In the genomic region with DNA sequence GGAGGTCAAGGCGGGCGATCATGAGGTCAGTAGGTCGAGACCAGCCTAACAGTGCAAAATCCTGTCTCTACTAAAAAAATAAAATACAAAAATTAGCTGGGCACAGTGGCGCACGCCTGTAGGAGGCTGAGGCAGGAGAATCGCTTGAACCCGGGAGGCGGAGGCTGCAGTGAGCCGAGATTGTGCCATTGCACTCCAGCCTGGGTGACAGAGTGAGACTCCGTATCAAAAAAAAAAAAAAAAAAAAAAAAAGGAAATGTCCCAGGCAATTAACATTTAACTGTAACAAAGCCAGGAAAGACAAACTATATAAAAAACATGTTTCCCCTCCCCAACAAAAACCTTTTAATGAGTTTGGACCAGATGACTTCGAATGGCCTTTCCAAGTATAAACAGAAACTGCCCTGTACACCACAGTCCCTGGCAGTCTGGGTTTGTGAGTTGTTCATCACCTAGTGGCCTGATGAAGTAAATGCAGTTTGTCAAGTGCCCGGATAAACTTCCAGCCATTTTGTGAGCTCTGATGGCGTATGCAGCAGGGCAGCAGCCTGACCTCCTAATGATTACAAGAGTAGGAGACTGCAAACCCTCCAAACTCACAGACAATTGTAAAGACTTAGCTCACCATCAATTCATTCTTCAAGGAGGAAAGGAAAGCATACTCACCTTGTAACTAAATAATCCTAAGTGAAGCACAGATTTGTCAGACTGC, we compare ENCODE assay signal across 8 cellular contexts. TPM values are rescaled to one million over a fixed set of nuclear protein-coding genes. Genes with fewer than 3 reads are reported as not detected.
A peak's percentile ranks its signal among the peaks of the same experiment; 100 is the strongest.
DNase-seq lines count a peak whose midpoint lies in the region; ATAC-seq and TF ChIP-seq lines count a peak whose summit lies in the region.

No MANE protein-coding gene starts in this region.

- no peaks in the 10 kb centered on the region for H3K27me3 ChIP-seq in NT2/D1 (ENCODE audit: insufficient read depth, insufficient read length)
- no peaks in the 10 kb centered on the region for H3K27me3 ChIP-seq in mucosa of rectum (ENCODE audit: control insufficient read depth in 2 of 2, insufficient read depth in 2 of 2, low read length in 2 of 2)

- H3K4me3 Mint-ChIP-seq in IgD-negative memory B cell, result peak overlapping the region in 3 of 4 donors; percentile 22 to 89 (median 80)

- H3K4me1 ChIP-seq in NT2/D1 (ENCODE audit: insufficient read depth, insufficient read length) (no peaks in the 10 kb centered on the region), mucosa of rectum (ENCODE audit: control insufficient read depth in 2 of 2, insufficient read depth in 2 of 2, low read length in 2 of 2) (peaks cover 16 to 29% of the 10 kb centered on the region in 2 donors)

- H3K36me3 Mint-ChIP-seq in IgD-negative memory B cell, result peaks cover 14% of the 10 kb centered on the region

- peak overlapping the region; percentile 44 for H3K9ac ChIP-seq in NT2/D1 (ENCODE audit: insufficient read length, low read depth)
- peak overlapping the region; percentile 0 to 62 for H3K9ac ChIP-seq in mucosa of rectum (ENCODE audit: low read depth in 1 of 2, low read length in 2 of 2)

- H3K36me3 ChIP-seq in NT2/D1 (ENCODE audit: insufficient read depth, insufficient read length, low read length) (peaks cover 13% of the 10 kb centered on the region), mucosa of rectum (ENCODE audit: control insufficient read depth in 2 of 2, insufficient read depth in 2 of 2, low read length in 2 of 2) (peaks cover 8 to 18% of the 10 kb centered on the region in 2 donors)

- H3K27ac Mint-ChIP-seq in IgD-negative memory B cell, result peak overlapping the region; percentile 76 to 99 (median 84)

- H3K27ac ChIP-seq in mucosa of rectum (ENCODE audit: low read depth in 2 of 2, low read length in 2 of 2), result peak overlapping the region; percentile 73 to 96

- ATAC-seq in GM21526 (IDR thresholded peaks at IDR 0.05; ENCODE audit: low FRiP score, unreplicated experiment), result peak; percentile 70

- DNase-seq in DMS114 treated with DMSO at 0.1 percent for 48 hours (lab: John Stamatoyannopoulos, UW; ENCODE audit: unreplicated experiment) (peak; percentile 92), NT2/D1 (ENCODE audit: low read depth, low spot score) (peak; percentile 75), epithelial cell of proximal tubule (ENCODE audit: low read depth) (no peak), superior temporal gyrus (ENCODE audit: extremely low spot score) (peak; percentile 97)
- peak; percentile 47 for DNase-seq in activated T-cell treated with anti-CD3 and anti-CD28 coated beads, Interleukin-2, amount 50 U/mL, for 1 hour

- no peaks in the 10 kb centered on the region for H3K9me3 ChIP-seq in NT2/D1 (ENCODE audit: insufficient read depth, low read length)
- H3K9me3 ChIP-seq in mucosa of rectum (ENCODE audit: control insufficient read depth in 2 of 2, low read length in 2 of 2), result no peaks in the 10 kb centered on the region

- peak; percentile 86 for TF ChIP-seq CTCF in epithelial cell of proximal tubule (conservative IDR thresholded peaks at IDR 0.05; ENCODE audit: low read depth, low read length)

- H3K27me3 Mint-ChIP-seq in IgD-negative memory B cell, result no peaks in the 10 kb centered on the region

- no peaks in the 10 kb centered on the region for H3K9me3 Mint-ChIP-seq in IgD-negative memory B cell

- H3K4me3 ChIP-seq in NT2/D1 (ENCODE audit: insufficient read length, low read depth) (no peak overlapping the region), epithelial cell of proximal tubule (ENCODE audit: low read depth, low read length) (no peak overlapping the region), mucosa of rectum (ENCODE audit: low read length in 2 of 2) (no peak overlapping the region)

- H3K4me1 Mint-ChIP-seq in IgD-negative memory B cell, result peaks cover 26 to 29% (median 28%) of the 10 kb centered on the region in 3 donors

RNA-seq across cellular contexts. Expression of gene PCBP1, which starts 16.6 kb away (rescaled TPM):
- polyA plus RNA-seq in IgD-negative memory B cell, result 123 TPM
- 73.6 and 100 TPM in 2 replicates for total RNA-seq in epithelial cell of proximal tubule
